Comparison of ENCODE assay signal across 14 cellular contexts in the genomic region with DNA sequence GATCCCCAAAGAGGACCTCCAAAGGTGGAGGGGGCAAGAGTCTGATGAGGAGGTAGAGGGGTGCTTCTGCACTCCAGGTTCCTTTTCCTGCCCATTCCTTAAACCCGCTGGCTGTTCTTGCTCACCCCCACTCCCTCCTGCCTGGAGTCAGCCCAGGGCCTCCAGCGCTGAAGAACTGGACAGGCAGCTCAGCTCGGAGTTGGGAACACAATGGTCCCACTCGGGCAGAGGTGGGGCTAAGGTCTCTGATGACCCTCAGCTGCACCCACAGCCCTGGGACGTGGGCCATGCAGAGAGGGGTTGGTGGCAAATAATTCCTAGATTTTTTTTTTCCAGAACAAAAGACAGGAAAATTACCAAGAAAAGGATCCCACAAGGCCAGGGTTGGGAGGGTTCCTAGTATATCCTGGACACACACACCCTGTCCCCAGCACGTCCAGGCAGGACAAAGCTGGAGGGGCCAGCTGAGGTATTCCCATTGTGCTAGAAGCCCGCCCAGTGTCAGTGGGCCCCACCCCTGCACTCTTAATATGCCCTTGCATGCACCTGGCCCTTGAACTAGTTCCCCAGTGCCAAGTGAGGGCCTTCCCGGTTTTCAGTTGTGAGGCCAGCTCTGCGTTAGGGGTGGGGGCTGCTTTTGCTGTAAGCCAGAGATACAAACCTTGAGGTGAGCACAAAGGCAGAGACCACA. TPM values are rescaled to one million over a fixed set of nuclear protein-coding genes. Genes with fewer than 3 reads are reported as not detected.
DNase-seq lines count a peak whose midpoint lies in the region; ATAC-seq, FAIRE-seq and TF ChIP-seq lines count a peak whose summit lies in the region.
"Had no signal": no experiment of that assay in that cellular context is flagged by ENCODE, and none has a peak within 500 bp of the region (broad histone marks: within the 10 kb centered on the region; RNA-seq: fewer than 3 reads in every experiment).

No MANE protein-coding gene starts in this region.

- H3K27me3 ChIP-seq in Caco-2 (replicated peaks; ENCODE audit: control insufficient read depth, insufficient read depth, low read length) (no peaks in the 10 kb centered on the region), layer of hippocampus (ENCODE audit: control insufficient read depth, insufficient read depth, low read length) (no peaks in the 10 kb centered on the region), WERI-Rb-1 (ENCODE audit: insufficient read depth, low read depth, severe bottlenecking) (no peaks in the 10 kb centered on the region)
- H3K27me3 ChIP-seq: BE2C, brain microvascular endothelial cell had no signal

- BruUV-seq in Caco-2 (replicated peaks; lab: Mats Ljungman, UMichigan): no TSS peak

- DNase-seq in Caco-2 (no peak), caudate nucleus (lab: John Stamatoyannopoulos, UW) (no peak), putamen (ENCODE audit: low spot score) (no peak), natural killer cell (no peak), GM12891 (ENCODE audit: insufficient read length, low spot score) (no peak), WERI-Rb-1 (no peak)
- DNase-seq: NCI-H1930 had no signal

- H3K36me3 ChIP-seq in Caco-2 (ENCODE audit: control insufficient read depth, insufficient read depth, low read length) (no peaks in the 10 kb centered on the region; the same call in 1 of the 2 replicates), WERI-Rb-1 (no peaks in the 10 kb centered on the region)
- H3K36me3 ChIP-seq: BE2C, brain microvascular endothelial cell had no signal

- H3K27ac Mint-ChIP-seq in Caco-2 (ENCODE audit: unreplicated experiment): peak overlapping the region; percentile 3
- H3K27ac Mint-ChIP-seq in natural killer cell: no peak overlapping the region
- H3K27ac Mint-ChIP-seq: activated T-helper 1 cell treated with anti-CD3 and anti-CD28 coated beads, Interleukin-12 subunit alpha, Interleukin-12 subunit beta, Interleukin-2, Interleukin-4 antibody, amounts not matched to agents 30 ng/mL and 10 ng/mL and 1 ng/mL, durations not matched to agents 14 hours and 24 hours and 36 hours had no signal

- H3K4me1 Mint-ChIP-seq in Caco-2 (ENCODE audit: low read depth, unreplicated experiment) (peaks cover 6% of the 10 kb centered on the region), natural killer cell (no peaks in the 10 kb centered on the region)

- POLR2A ChIA-PET in Caco-2 (lab: Charles Lee): interaction anchor here (0.5 to 1.8 kb wide), 2 partner anchors 22 to 293 kb away, joined by 4 to 13 read pairs; partner anchors contain the start of genes ATRIP and IP6K2

- TF ChIP-seq POLR2A in GM12891 (IDR thresholded peaks at IDR 0.05; ENCODE audit: low read depth, low read length): no peak

- no peak for ATAC-seq in natural killer cell

- H3K9me3 Mint-ChIP-seq in Caco-2 (ENCODE audit: unreplicated experiment): no peaks in the 10 kb centered on the region
- H3K9me3 Mint-ChIP-seq in natural killer cell: no peaks in the 10 kb centered on the region
- H3K9me3 Mint-ChIP-seq: activated T-helper 1 cell treated with anti-CD3 and anti-CD28 coated beads, Interleukin-12 subunit alpha, Interleukin-12 subunit beta, Interleukin-2, Interleukin-4 antibody, amounts not matched to agents 30 ng/mL and 10 ng/mL and 1 ng/mL, durations not matched to agents 14 hours and 24 hours and 36 hours; naive B cell had no signal

- peaks cover 11% of the 10 kb centered on the region for H3K36me3 Mint-ChIP-seq in Caco-2 (ENCODE audit: insufficient read depth, unreplicated experiment)
- H3K36me3 Mint-ChIP-seq in natural killer cell: no peaks in the 10 kb centered on the region
- H3K36me3 Mint-ChIP-seq: naive B cell had no signal

- H3K27me3 Mint-ChIP-seq in Caco-2 (ENCODE audit: insufficient read depth, unreplicated experiment) (no peaks in the 10 kb centered on the region), natural killer cell (ENCODE audit: low read depth in 2 of 2) (no peaks in the 10 kb centered on the region)
- H3K27me3 Mint-ChIP-seq: naive B cell had no signal

- FAIRE-seq in GM12891 (lab: Jason Lieb, UNC): no peak

- H3K27ac ChIP-seq in caudate nucleus (ENCODE audit: low read depth, low read length) (peak overlapping the region; percentile 96), layer of hippocampus (ENCODE audit: low read depth, low read length) (peak overlapping the region; percentile 94), skin epidermis (peak overlapping the region in 14 of 21 experiments; percentile 3 to 67 (median 35)), WERI-Rb-1 (no peak overlapping the region)
- H3K27ac ChIP-seq: brain microvascular endothelial cell, epithelial cell of prostate had no signal

- H3K4me3 Mint-ChIP-seq in Caco-2 (ENCODE audit: unreplicated experiment) (no peak overlapping the region), natural killer cell (no peak overlapping the region)
- H3K4me3 Mint-ChIP-seq: activated T-helper 1 cell treated with anti-CD3 and anti-CD28 coated beads, Interleukin-12 subunit alpha, Interleukin-12 subunit beta, Interleukin-2, Interleukin-4 antibody, amounts not matched to agents 30 ng/mL and 10 ng/mL and 1 ng/mL, durations not matched to agents 14 hours and 24 hours and 36 hours had no signal

- peaks cover 26% of the 10 kb centered on the region for H3K4me1 ChIP-seq in Caco-2

- TF ChIP-seq CTCF in Caco-2 (IDR thresholded peaks at IDR 0.05; ENCODE audit: insufficient read depth in 1 of 2, low read depth in 1 of 2, low read length in 1 of 2, severe bottlenecking in 1 of 2, unreplicated experiment in 1 of 2) (no peak), natural killer cell (IDR thresholded peaks at IDR 0.05) (no peak), WERI-Rb-1 (IDR thresholded peaks at IDR 0.05; ENCODE audit: low read depth, low read length) (no peak)

- CTCF ChIA-PET in Caco-2 (lab: Charles Lee): interaction anchor here (0.6 to 1.7 kb wide), 6 partner anchors 22 to 268 kb away, joined by 3 to 7 read pairs (median 4); partner anchors contain the start of genes IP6K2, NCKIPSD, PRKAR2A and SLC26A6

- H3K9me3 ChIP-seq in Caco-2: no peaks in the 10 kb centered on the region
- no peaks in the 10 kb centered on the region for H3K9me3 ChIP-seq in WERI-Rb-1 (ENCODE audit: severe bottlenecking)
- H3K9me3 ChIP-seq: BE2C had no signal

- H3K4me3 ChIP-seq in Caco-2 (ENCODE audit: low read depth, low read length) (no peak overlapping the region), skin epidermis (no peak overlapping the region), WERI-Rb-1 (ENCODE audit: low read depth, low read length) (no peak overlapping the region)

- intact Hi-C loops in Caco-2 (cut with micrococcal nuclease; ENCODE audit: unreplicated experiment) (no loop called here), natural killer cell (cut with micrococcal nuclease) (no loop called here)

TF ChIP-seq in GM12891, 5 proteins besides CTCF, POLR2A, EP300 and RAD21:
- TF ChIP-seq POU2F2 (IDR thresholded peaks at IDR 0.05; ENCODE audit: low read depth, low read length): no peak
- TF ChIP-seq SPI1 (IDR thresholded peaks at IDR 0.05; ENCODE audit: low read depth, low read length): no peak
- TF ChIP-seq POLR2AphosphoS5 (IDR thresholded peaks at IDR 0.05; ENCODE audit: low read depth, low read length): no peak
- no peak for TF ChIP-seq PAX5 (IDR thresholded peaks at IDR 0.05; ENCODE audit: insufficient read depth, low read length, severe bottlenecking)
- TF ChIP-seq TAF1 (IDR thresholded peaks at IDR 0.05; ENCODE audit: low read depth, low read length): no peak

RNA-seq across cellular contexts. Expression of gene IP6K2, which starts 22.1 kb away (rescaled TPM):
- total RNA-seq in Caco-2 (2022) (91.7 and 100 TPM in 2 replicates), natural killer cell (100 to 1,000 TPM; 140 to 151 (median 148) TPM)
- polyA plus RNA-seq in GM12891 (2012; ENCODE audit: low read depth, missing spikeins): 59.7 TPM

RNA-seq across cellular contexts. Expression of gene NCKIPSD, which starts 53.4 kb away (rescaled TPM):
- 30.1 and 30.2 TPM in 2 replicates for total RNA-seq in Caco-2 (2022)
- total RNA-seq in natural killer cell: 10 to 100 TPM; 12.2 to 14.1 (median 12.8) TPM
- polyA plus RNA-seq in GM12891 (2012; ENCODE audit: low read depth, missing spikeins): 22.4 TPM
